ENCODE assay signal across 24 cellular contexts in the genomic region with DNA sequence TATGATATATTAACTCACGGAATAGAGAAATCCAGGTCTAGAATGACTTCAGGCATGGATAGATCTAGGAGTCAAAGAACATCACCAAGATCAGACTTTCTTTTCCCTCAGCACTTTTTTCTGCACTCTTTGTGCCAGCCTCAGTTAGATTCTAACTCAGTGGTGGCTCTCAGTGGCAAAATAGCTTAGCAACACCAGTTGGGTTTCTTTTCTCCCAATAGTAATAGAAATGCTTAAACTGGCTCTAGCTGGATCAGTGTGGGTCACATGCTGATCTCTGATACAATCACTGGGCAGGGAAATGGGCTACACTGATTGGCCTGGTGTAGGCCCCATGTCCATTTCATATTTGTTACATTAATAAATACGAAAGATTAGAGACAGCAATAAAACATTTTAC. TPM values are rescaled to one million over a fixed set of nuclear protein-coding genes. Genes with fewer than 3 reads are reported as not detected.
DNase-seq lines count a peak whose midpoint lies in the region; ATAC-seq, FAIRE-seq and TF ChIP-seq lines count a peak whose summit lies in the region.
"Had no signal": no experiment of that assay in that cellular context is flagged by ENCODE, and none has a peak within 500 bp of the region (broad histone marks: within the 10 kb centered on the region; RNA-seq: fewer than 3 reads in every experiment).

No MANE protein-coding gene starts in this region.

- H3K27me3 ChIP-seq in GM12878 (replicated peaks in 1 of 2; ENCODE audit: control insufficient read depth in 2 of 2, insufficient read depth in 2 of 2, low read length in 1 of 2) = no peaks in the 10 kb centered on the region
- H3K27me3 ChIP-seq: foreskin keratinocyte, suprapubic skin had no signal

- 0 out of 2 replicates have a peak, but pooled peaks cover 3% of the 10 kb centered on the region for H3K4me1 Mint-ChIP-seq in WTC11

- TF ChIP-seq CTCF in GM12878 (IDR thresholded peaks at IDR 0.05 in 2 of 3, conservative IDR thresholded peaks at IDR 0.05 in 1 of 3; ENCODE audit: control insufficient read depth in 2 of 3, extremely low read depth in 1 of 3, insufficient read depth in 1 of 3, low read depth in 3 of 3, low read length in 3 of 3) = no peak
- TF ChIP-seq CTCF in WTC11 (IDR thresholded peaks at IDR 0.05) = no peak

- SMC1A ChIA-PET in GM12878 (lab: Charles Lee; ENCODE audit: uncharacterized antibody, unreplicated experiment) = interaction anchor here (1.0 to 3.0 kb wide), 10 partner anchors 9 to 220 kb away, joined by 3 to 8 read pairs (median 4); no protein-coding TSS in a partner anchor

- H3K36me3 Mint-ChIP-seq in WTC11 = no peaks in the 10 kb centered on the region
- H3K36me3 Mint-ChIP-seq: CD14-positive monocyte; natural killer cell treated with Interleukin-12 subunit alpha and Interleukin-12 subunit beta and Interleukin-15 and Interleukin-18, amount 100 ng/mL, for 72 hours had no signal

- H3K79me2 ChIP-seq in GM12878 (ENCODE audit: control insufficient read depth, insufficient read depth, low read length) = no peaks in the 10 kb centered on the region

- TF ChIP-seq POLR2A in GM12878 (IDR thresholded peaks at IDR 0.05; ENCODE audit: low read depth, low read length) = no peak

- H3K4me3 ChIP-seq in GM12878 = no peak overlapping the region
- H3K4me3 ChIP-seq: lower lobe of right lung, suprapubic skin had no signal

- no peak for TF ChIP-seq EP300 in GM12878 (IDR thresholded peaks at IDR 0.05; ENCODE audit: borderline replicate concordance in 1 of 2, control insufficient read depth in 1 of 2, low read depth in 2 of 2, low read length in 2 of 2)

- RAD21 ChIA-PET in GM12878 (lab: Charles Lee; ENCODE audit: unreplicated experiment) = interaction anchor here (1.2 to 1.7 kb wide), 3 partner anchors 16 to 51 kb away, joined by 4 to 6 read pairs (median 5); no protein-coding TSS in a partner anchor

- POLR2A ChIA-PET in GM12878 (lab: Charles Lee) = interaction anchor here (1.2 kb wide), 1 partner anchor 27 kb away, joined by 8 read pairs; no protein-coding TSS in a partner anchor
- POLR2A ChIA-PET in WTC11 (lab: Charles Lee) = interaction anchor here (0.7 kb wide), 1 partner anchor 9 kb away, joined by 3 read pairs; no protein-coding TSS in a partner anchor

- 63% methylated on average over 2 of the region's 2 CpGs for WGBS in GM12878 (ENCODE audit: insufficient coverage, insufficient replicate concordance, low lambda C conversion rate, missing lambda C conversion rate)

- no peak for TF ChIP-seq RAD21 in GM12878 (IDR thresholded peaks at IDR 0.05; ENCODE audit: insufficient read depth, low read depth, low read length)

- ATAC-seq in GM12878 (no peak; the same call in 2 of the 3 replicates), WTC11 (no peak)
- ATAC-seq: foreskin keratinocyte; natural killer cell treated with Interleukin-12 subunit alpha and Interleukin-12 subunit beta and Interleukin-15 and Interleukin-18, amount 100 ng/mL, for 72 hours; right cardiac atrium had no signal

- peak; percentile 15 for DNase-seq in NCI-H2227 (lab: John Stamatoyannopoulos, UW; ENCODE audit: unreplicated experiment)
- DNase-seq in NCI-H2227 treated with DMSO at 0.1 percent for 48 hours (lab: John Stamatoyannopoulos, UW) = no peak
- DNase-seq in GM12878 (ENCODE audit: low read depth, low spot score) = no peak
- peak; percentile 16 for DNase-seq in mucosa of gallbladder (ENCODE audit: low spot score)
- no peak for DNase-seq in WTC11 (ENCODE audit: low spot score)
- DNase-seq in SHP77 treated with DMSO at 0.1 percent for 48 hours (lab: John Stamatoyannopoulos, UW) = no peak
- DNase-seq in COLO668 (lab: John Stamatoyannopoulos, UW; ENCODE audit: unreplicated experiment) = no peak
- DNase-seq in posterior vena cava (ENCODE audit: low spot score) = no peak
- DNase-seq: 8988T; activated CD4-positive, alpha-beta T cell treated with anti-CD3 and anti-CD28 coated beads, Interleukin-2, amount 10 ng/mL, durations not matched to agents 7 days and 5 days; activated naive CD8-positive, alpha-beta T cell treated with anti-CD3 and anti-CD28 coated beads for 36 hours; DMS79 treated with DMSO at 0.1 percent for 48 hours; foreskin keratinocyte; HFFc6; lower lobe of right lung; MV-4-11; NCI-H2107; right cardiac atrium; stimulated activated CD4-positive, alpha-beta T cell treated with anti-CD3 and anti-CD28 coated beads, Interleukin-2, amount 100 ng/mL, for 24 hours had no signal

- no peak for FAIRE-seq in GM12878 (lab: Jason Lieb, UNC)
- FAIRE-seq: endometrium, GM12892 had no signal

- H3K9me3 ChIP-seq in GM12878 (replicated peaks; ENCODE audit: control insufficient read depth, insufficient read depth, low read length) = no peaks in the 10 kb centered on the region
- H3K9me3 ChIP-seq: lower lobe of right lung, suprapubic skin had no signal

- no peaks in the 10 kb centered on the region for H3K36me3 ChIP-seq in GM12878 (ENCODE audit: control insufficient read depth in 2 of 2, insufficient read depth in 2 of 2, low read length in 1 of 2)
- H3K36me3 ChIP-seq: lower lobe of right lung, suprapubic skin had no signal

- H3K27ac ChIP-seq in GM12878 (ENCODE audit: control insufficient read depth, insufficient read depth) = no peak overlapping the region
- H3K27ac ChIP-seq: foreskin keratinocyte, lower lobe of right lung, suprapubic skin had no signal

- H3K27ac Mint-ChIP-seq in WTC11 = no peak overlapping the region
- H3K27ac Mint-ChIP-seq: activated CD4-positive, alpha-beta T cell treated with anti-CD3 and anti-CD28 coated beads, Interleukin-2, amount 10 ng/mL, durations not matched to agents 7 days and 5 days; activated naive CD8-positive, alpha-beta T cell treated with anti-CD3 and anti-CD28 coated beads for 36 hours; HFFc6; natural killer cell treated with Interleukin-12 subunit alpha and Interleukin-12 subunit beta and Interleukin-15 and Interleukin-18, amount 100 ng/mL, for 72 hours had no signal

- in situ Hi-C loops in GM12878 (cut with MboI) = no loop called here

- H3K4me2 ChIP-seq in GM12878 (ENCODE audit: control insufficient read depth, insufficient read depth) = no peak overlapping the region

- no peak overlapping the region for H3K9ac ChIP-seq in GM12878 (ENCODE audit: control insufficient read depth, insufficient read depth, low read length)

- H4K20me1 ChIP-seq in GM12878 (ENCODE audit: control insufficient read depth, insufficient read depth) = no peaks in the 10 kb centered on the region

- peaks cover 5% of the 10 kb centered on the region for H3K4me1 ChIP-seq in GM12878 (ENCODE audit: control insufficient read depth, insufficient read depth, low read length)

- no peaks in the 10 kb centered on the region; the same call in 1 of the 2 replicates for H3K27me3 Mint-ChIP-seq in WTC11 (ENCODE audit: low read depth)
- H3K27me3 Mint-ChIP-seq: activated CD4-positive, alpha-beta T cell treated with anti-CD3 and anti-CD28 coated beads, Interleukin-2, amount 10 ng/mL, durations not matched to agents 7 days and 5 days; activated naive CD8-positive, alpha-beta T cell treated with anti-CD3 and anti-CD28 coated beads for 36 hours had no signal

- H3K4me3 Mint-ChIP-seq in WTC11 = no peak overlapping the region
- H3K4me3 Mint-ChIP-seq: activated CD4-positive, alpha-beta T cell treated with anti-CD3 and anti-CD28 coated beads, Interleukin-2, amount 10 ng/mL, durations not matched to agents 7 days and 5 days; activated naive CD8-positive, alpha-beta T cell treated with anti-CD3 and anti-CD28 coated beads for 36 hours; CD14-positive monocyte; HFFc6; natural killer cell treated with Interleukin-12 subunit alpha and Interleukin-12 subunit beta and Interleukin-15 and Interleukin-18, amount 100 ng/mL, for 72 hours had no signal

- H2AFZ ChIP-seq in GM12878 (ENCODE audit: control insufficient read depth, low read depth, low read length) = no peak overlapping the region

- peaks cover 4% of the 10 kb centered on the region; the same call in 1 of the 2 replicates for H3K9me3 Mint-ChIP-seq in WTC11
- H3K9me3 Mint-ChIP-seq: HFFc6; natural killer cell treated with Interleukin-12 subunit alpha and Interleukin-12 subunit beta and Interleukin-15 and Interleukin-18, amount 100 ng/mL, for 72 hours had no signal

- BruUV-seq in GM12878 (replicated peaks; lab: Mats Ljungman, UMichigan) = no TSS peak

- intact Hi-C loops in GM12878 (cut with micrococcal nuclease; ENCODE audit: unreplicated experiment) (no loop called here), posterior vena cava (cut with DNase I) (no loop called here)

- CTCF ChIA-PET in GM12878 (lab: Yijun Ruan, JAX) = interaction anchor here (0.6 kb wide), 1 partner anchor 22 kb away, joined by 3 read pairs; no protein-coding TSS in a partner anchor
- CTCF ChIA-PET in WTC11 (lab: Charles Lee) = interaction anchor here (2.7 kb wide), 1 partner anchor 220 kb away, joined by 13 read pairs; no protein-coding TSS in a partner anchor

RNA-seq across cellular contexts. Expression of a gene that starts 44.2 kb away (rescaled TPM):
- 72.3 and 79.2 TPM in 2 replicates for total RNA-seq in GM12878 (2013; cell fraction: nucleolus; rRNA removed)
- total RNA-seq in GM12878 (2014; rRNA removed) (23.3 and 25.8 TPM in 2 replicates), GM12878 (2014; rRNA removed; fragmentation: Illumina TruSeq; extraction: Trizol) (23.8 and 24.9 TPM in 2 replicates), GM12878 (2021) (23.0 and 24.1 TPM in 2 replicates), mucosa of gallbladder (37.1 TPM), WTC11 (2021) (17.3 to 20.9 TPM (median 17.7 TPM) in 3 replicates), posterior vena cava (10 to 100 TPM; 23.2 to 27.5 TPM)
- polyA plus RNA-seq in GM12878 (2011; ENCODE audit: low read depth) = 7.9 TPM
- polyA plus RNA-seq in GM12878 (2011; rRNA removed) (20.7 and 22.7 TPM in 2 replicates), GM12878 (2014; fragmentation: Illumina TruSeq; extraction: Trizol) (20.6 and 23.0 TPM in 2 replicates), GM12878 (2014; fragmentation: Nextera tagmentation; extraction: Ambion mirVana) (1 to 10 TPM; 5.2 to 5.8 TPM), GM12878 (2014; rRNA removed) (13.8 and 14.9 TPM in 2 replicates), GM12878 (2016; fragmentation: Nextera tagmentation; extraction: Ambion mirVana) (10 to 100 TPM; 11.6 to 14.0 TPM)
- polyA plus RNA-seq in GM12878 (2011; cell fraction: cytosol; rRNA removed) = 13.7 and 15.1 TPM in 2 replicates
- polyA plus RNA-seq in GM12878 (2011; cell fraction: nucleus; rRNA removed) = 23.5 and 26.3 TPM in 2 replicates
- polyA plus RNA-seq in GM12878 (2012) = 11.5 and 13.5 TPM in 2 replicates
- 48.0 and 50.4 TPM in 2 replicates for polyA minus RNA-seq in GM12878 (2011; rRNA and poly(A)+ RNA removed)
- polyA minus RNA-seq in GM12878 (2011; cell fraction: cytosol; rRNA and poly(A)+ RNA removed) = 12.6 and 17.2 TPM in 2 replicates
- polyA minus RNA-seq in GM12878 (2011; cell fraction: nucleus; rRNA and poly(A)+ RNA removed) = 17.8 and 23.9 TPM in 2 replicates

RNA-seq across cellular contexts. Expression of a gene that starts 49.5 kb away (rescaled TPM):
- 138 and 148 TPM in 2 replicates for total RNA-seq in GM12878 (2013; cell fraction: nucleolus; rRNA removed)
- 79.5 and 82.6 TPM in 2 replicates for total RNA-seq in GM12878 (2014; rRNA removed)
- 41.9 and 48.6 TPM in 2 replicates for total RNA-seq in GM12878 (2014; rRNA removed; fragmentation: Illumina TruSeq; extraction: Trizol)
- total RNA-seq in GM12878 (2021) = 108 and 114 TPM in 2 replicates
- polyA plus RNA-seq in GM12878 (2011; ENCODE audit: low read depth) = 23.6 TPM
- polyA plus RNA-seq in GM12878 (2011; rRNA removed) = 16.3 and 29.3 TPM in 2 replicates
- 30.8 and 32.4 TPM in 2 replicates for polyA plus RNA-seq in GM12878 (2011; cell fraction: cytosol; rRNA removed)
- polyA plus RNA-seq in GM12878 (2011; cell fraction: nucleus; rRNA removed) = 74.6 and 90.7 TPM in 2 replicates
- polyA plus RNA-seq in GM12878 (2012) = 56.3 and 62.3 TPM in 2 replicates
- polyA plus RNA-seq in GM12878 (2014; fragmentation: Illumina TruSeq; extraction: Trizol) = 25.2 and 49.0 TPM in 2 replicates
- polyA plus RNA-seq in GM12878 (2014; fragmentation: Nextera tagmentation; extraction: Ambion mirVana) = 1 to 10 TPM; 2.6 to 6.7 TPM
- 60.5 and 76.1 TPM in 2 replicates for polyA plus RNA-seq in GM12878 (2014; rRNA removed)
- 10 to 100 TPM; 17.7 to 22.1 TPM for polyA plus RNA-seq in GM12878 (2016; fragmentation: Nextera tagmentation; extraction: Ambion mirVana)
- polyA minus RNA-seq in GM12878 (2011; rRNA and poly(A)+ RNA removed) = 42.1 and 65.5 TPM in 2 replicates
- 21.6 and 22.1 TPM in 2 replicates for polyA minus RNA-seq in GM12878 (2011; cell fraction: cytosol; rRNA and poly(A)+ RNA removed)
- 31.8 and 50.9 TPM in 2 replicates for polyA minus RNA-seq in GM12878 (2011; cell fraction: nucleus; rRNA and poly(A)+ RNA removed)
- total RNA-seq in mucosa of gallbladder = 29.8 TPM
- 14.2 to 17.3 TPM (median 15.5 TPM) in 3 replicates for total RNA-seq in WTC11 (2021)
- 10 to 100 TPM; 16.9 to 22.0 TPM for total RNA-seq in posterior vena cava

Comparison
In these comparisons a context has a peak if more than half of its experiments do, and no peak if none do; other contexts are left out.
1. DNase-seq: peak in NCI-H2227 (single experiment) and mucosa of gallbladder (single experiment); none in NCI-H2227 treated with DMSO at 0.1 percent for 48 hours (single experiment), GM12878 (single experiment), WTC11 (single experiment), SHP77 treated with DMSO at 0.1 percent for 48 hours (single experiment), COLO668 (single experiment) and posterior vena cava (single experiment).